ENCODE assay signal across 8 cellular contexts in the genomic region with DNA sequence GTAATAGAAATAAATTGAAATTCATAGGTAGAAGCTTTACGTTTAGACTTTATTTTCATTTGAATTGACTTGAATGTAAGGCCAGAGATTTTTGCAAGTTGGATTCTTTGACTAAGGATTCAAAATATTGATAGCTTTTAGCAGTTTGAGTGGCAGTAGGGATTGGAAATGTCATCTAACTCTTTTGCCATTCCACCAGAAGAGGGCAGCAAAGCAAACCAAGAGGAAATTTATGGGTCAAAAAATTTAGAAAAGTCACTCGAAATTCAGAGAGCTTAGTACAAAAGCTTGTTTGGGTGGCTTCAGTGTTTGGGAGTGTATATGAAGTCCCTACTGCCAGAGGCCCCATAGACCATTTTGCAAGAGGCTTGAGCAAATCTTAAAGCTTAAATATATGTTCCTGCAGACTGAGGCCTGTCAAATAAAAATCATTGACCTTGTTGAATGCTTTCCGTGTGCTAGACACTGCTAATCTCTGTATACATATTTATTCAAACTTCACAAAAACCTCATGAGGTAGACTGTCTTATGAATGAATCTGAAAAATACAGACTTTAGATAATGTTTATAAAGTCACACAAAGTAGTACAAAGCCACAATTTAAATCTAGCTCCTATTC. TPM values are rescaled to one million over a fixed set of nuclear protein-coding genes. Genes with fewer than 3 reads are reported as not detected.
DNase-seq lines count a peak whose midpoint lies in the region; ATAC-seq and TF ChIP-seq lines count a peak whose summit lies in the region.

No MANE protein-coding gene starts in this region.

- no peaks in the 10 kb centered on the region for H3K9me3 Mint-ChIP-seq in activated CD8-positive, alpha-beta memory T cell treated with anti-CD3 and anti-CD28 coated beads, Interleukin-2, amount 10 ng/mL, durations not matched to agents 7 days and 5 days (ENCODE audit: low read depth)

- H3K4me3 Mint-ChIP-seq in activated CD8-positive, alpha-beta memory T cell treated with anti-CD3 and anti-CD28 coated beads, Interleukin-2, amount 10 ng/mL, durations not matched to agents 7 days and 5 days = no peak overlapping the region

- H3K4me3 ChIP-seq in epithelial cell of proximal tubule (ENCODE audit: low read depth, low read length) (no peak overlapping the region), osteoblast (ENCODE audit: insufficient read depth, low read length) (no peak overlapping the region)

- H2AFZ ChIP-seq in osteoblast (ENCODE audit: low read length) = no peak overlapping the region

- no peak overlapping the region for H3K27ac ChIP-seq in osteoblast (ENCODE audit: low read depth, low read length)

- peak; percentile 21 for DNase-seq in activated CD8-positive, alpha-beta memory T cell treated with anti-CD3 and anti-CD28 coated beads, Interleukin-2, amount 50 U/mL, for 4 hours
- no peak for DNase-seq in activated CD8-positive, alpha-beta memory T cell treated with anti-CD3 and anti-CD28 coated beads, Interleukin-2, amount 10 ng/mL, durations not matched to agents 7 days and 5 days
- peak; percentile 14 for DNase-seq in SKM-1 (lab: John Stamatoyannopoulos, UW; ENCODE audit: unreplicated experiment)
- no peak for DNase-seq in epithelial cell of proximal tubule (ENCODE audit: low read depth)
- no peak for DNase-seq in osteoblast (ENCODE audit: insufficient read length, low spot score, missing footprints)
- DNase-seq in NK-92 treated with Interleukin-12 subunit alpha and Interleukin-12 subunit beta, amount 100 ng/mL, for 24 hours (lab: John Stamatoyannopoulos, UW) = no peak

- peaks cover 26% of the 10 kb centered on the region for H3K36me3 ChIP-seq in osteoblast (ENCODE audit: insufficient read depth, low read length)

- peak; percentile 71 for TF ChIP-seq CTCF in epithelial cell of proximal tubule (conservative IDR thresholded peaks at IDR 0.05; ENCODE audit: low read depth, low read length)
- TF ChIP-seq CTCF in osteoblast (IDR thresholded peaks at IDR 0.05; ENCODE audit: extremely low read depth, low read depth, low read length) = peak; percentile 75

- H3K9me3 ChIP-seq in osteoblast (ENCODE audit: low read depth, low read length) = no peaks in the 10 kb centered on the region

- peaks cover 3% of the 10 kb centered on the region for H4K20me1 ChIP-seq in osteoblast (ENCODE audit: insufficient read depth, low read length)

- peak; percentile 62; the same call in 1 of the 2 replicates for TF ChIP-seq RAD21 in Ishikawa (IDR thresholded peaks at IDR 0.05; ENCODE audit: low read depth)

- CTCF ChIA-PET in activated CD8-positive, alpha-beta memory T cell treated with anti-CD3 and anti-CD28 coated beads, Interleukin-2, amount 10 ng/mL, durations not matched to agents 7 days and 5 days (lab: Charles Lee) = interaction anchor here (0.5 to 8.1 kb wide), 38 partner anchors 8 to 405 kb away, joined by 3 to 51 read pairs (median 4); no protein-coding TSS in a partner anchor

- ATAC-seq in activated CD8-positive, alpha-beta memory T cell treated with anti-CD3 and anti-CD28 coated beads, Interleukin-2, amount 10 ng/mL, durations not matched to agents 7 days and 5 days = no peak
- ATAC-seq in HG03521 (IDR thresholded peaks at IDR 0.05; ENCODE audit: unreplicated experiment) = no peak

- peaks cover 13% of the 10 kb centered on the region for H3K4me1 ChIP-seq in osteoblast (ENCODE audit: insufficient read depth, low read length)

- H3K27me3 Mint-ChIP-seq in activated CD8-positive, alpha-beta memory T cell treated with anti-CD3 and anti-CD28 coated beads, Interleukin-2, amount 10 ng/mL, durations not matched to agents 7 days and 5 days = no peaks in the 10 kb centered on the region

- H3K4me1 Mint-ChIP-seq in activated CD8-positive, alpha-beta memory T cell treated with anti-CD3 and anti-CD28 coated beads, Interleukin-2, amount 10 ng/mL, durations not matched to agents 7 days and 5 days = no peaks in the 10 kb centered on the region

- no peaks in the 10 kb centered on the region for H3K36me3 Mint-ChIP-seq in activated CD8-positive, alpha-beta memory T cell treated with anti-CD3 and anti-CD28 coated beads, Interleukin-2, amount 10 ng/mL, durations not matched to agents 7 days and 5 days

- H3K27me3 ChIP-seq in osteoblast (ENCODE audit: insufficient read depth, low read length) = no peaks in the 10 kb centered on the region

- H3K4me2 ChIP-seq in osteoblast (ENCODE audit: insufficient read depth, low read length) = no peak overlapping the region

- no peak overlapping the region for H3K27ac Mint-ChIP-seq in activated CD8-positive, alpha-beta memory T cell treated with anti-CD3 and anti-CD28 coated beads, Interleukin-2, amount 10 ng/mL, durations not matched to agents 7 days and 5 days

- no peaks in the 10 kb centered on the region for H3K79me2 ChIP-seq in osteoblast (ENCODE audit: insufficient read depth, low read length)

- no peak for TF ChIP-seq EP300 in Ishikawa (IDR thresholded peaks at IDR 0.05; ENCODE audit: borderline replicate concordance)

TF ChIP-seq in Ishikawa, 13 proteins besides CTCF, POLR2A, EP300 and RAD21:
- no peak for TF ChIP-seq TCF12 (IDR thresholded peaks at IDR 0.05; ENCODE audit: low read depth)
- TF ChIP-seq FOXM1 (IDR thresholded peaks at IDR 0.05; ENCODE audit: borderline replicate concordance, low read depth) = no peak
- TF ChIP-seq, protein P1, sequence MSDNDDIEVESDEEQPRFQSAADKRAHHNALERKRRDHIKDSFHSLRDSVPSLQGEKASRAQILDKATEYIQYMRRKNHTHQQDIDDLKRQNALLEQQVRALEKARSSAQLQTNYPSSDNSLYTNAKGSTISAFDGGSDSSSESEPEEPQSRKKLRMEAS (IDR thresholded peaks at IDR 0.05) = no peak
- no peak for TF ChIP-seq TEAD4 (IDR thresholded peaks at IDR 0.05)
- no peak for TF ChIP-seq TAF1 (IDR thresholded peaks at IDR 0.05; ENCODE audit: low read depth)
- TF ChIP-seq EGR1 (IDR thresholded peaks at IDR 0.05) = no peak
- TF ChIP-seq USF1 (IDR thresholded peaks at IDR 0.05) = no peak
- TF ChIP-seq YY1 (IDR thresholded peaks at IDR 0.05; ENCODE audit: low read depth) = no peak
- TF ChIP-seq NFIC (IDR thresholded peaks at IDR 0.05) = no peak
- TF ChIP-seq ZBTB7A (IDR thresholded peaks at IDR 0.05; ENCODE audit: low read depth) = no peak

RNA-seq across cellular contexts. Expression of gene RSBN1L, which starts 44.6 kb away (rescaled TPM):
- total RNA-seq in activated CD8-positive, alpha-beta memory T cell treated with anti-CD3 and anti-CD28 coated beads, Interleukin-2, amount 10 ng/mL, durations not matched to agents 7 days and 5 days = 10 to 100 TPM; 23.3 to 26.7 TPM
- 7.6 and 13.0 TPM in 2 replicates for total RNA-seq in epithelial cell of proximal tubule
- 15.6 and 21.4 TPM in 2 replicates for total RNA-seq in osteoblast

Comparison
In these comparisons a context has a peak if more than half of its experiments do, and no peak if none do; other contexts are left out.
1. DNase-seq: peak in activated CD8-positive, alpha-beta memory T cell treated with anti-CD3 and anti-CD28 coated beads, Interleukin-2, amount 50 U/mL, for 4 hours (single experiment) and SKM-1 (single experiment); none in activated CD8-positive, alpha-beta memory T cell treated with anti-CD3 and anti-CD28 coated beads, Interleukin-2, amount 10 ng/mL, durations not matched to agents 7 days and 5 days (single experiment), epithelial cell of proximal tubule (single experiment), osteoblast (single experiment) and NK-92 treated with Interleukin-12 subunit alpha and Interleukin-12 subunit beta, amount 100 ng/mL, for 24 hours (single experiment).